Comparison of ENCODE assay signal across 1 cellular context in genomic region chr11:76700177-76701100, GRCh38.
TF ChIP-seq lines count a peak whose summit lies in the region.

No MANE protein-coding gene starts in this region.

TF ChIP-seq in K562, 482 proteins besides CTCF, POLR2A, EP300 and RAD21 (continued from another document and continues in another):
- TF ChIP-seq ZNF395 (CRISPR knock-in tag; IDR thresholded peaks at IDR 0.05) (peak; percentile 95), HMG20A (CRISPR knock-in tag; conservative IDR thresholded peaks at IDR 0.05) (no peak), DPF2 (IDR thresholded peaks at IDR 0.05) (peak; percentile 100), ZNF79 (CRISPR knock-in tag; IDR thresholded peaks at IDR 0.05; ENCODE audit: low read depth) (no peak), MTA1 (IDR thresholded peaks at IDR 0.05; ENCODE audit: borderline replicate concordance) (peak; percentile 90), MEIS2 (IDR thresholded peaks at IDR 0.05; ENCODE audit: partially characterized antibody) (peak; percentile 88), STAT5B (CRISPR knock-in tag; IDR thresholded peaks at IDR 0.05) (no peak), CBX5 (IDR thresholded peaks at IDR 0.05; ENCODE audit: borderline replicate concordance, low read depth) (no peak), SMARCA5 (IDR thresholded peaks at IDR 0.05) (peak; percentile 96), GABPB1 (CRISPR knock-in tag; IDR thresholded peaks at IDR 0.05) (no peak; the same call in 1 of the 2 replicates), SUPT5H (IDR thresholded peaks at IDR 0.05) (no peak), SMAD1 (IDR thresholded peaks at IDR 0.05; ENCODE audit: low read depth, low read length, partially characterized antibody) (peak; percentile 76), ETV5 (CRISPR knock-in tag; IDR thresholded peaks at IDR 0.05; ENCODE audit: low read depth) (peak; percentile 65; the same call in 1 of the 2 replicates), NFE2 (IDR thresholded peaks at IDR 0.05; ENCODE audit: low read depth) (peak; percentile 85), RCOR1 (IDR thresholded peaks at IDR 0.05; ENCODE audit: borderline replicate concordance in 1 of 2, low read depth in 2 of 2, low read length in 2 of 2) (peak; percentile 92 to 95), HDAC1 (IDR thresholded peaks at IDR 0.05) (peak in 1 of 2 experiments; percentile 97; a peak in 2 of 4 replicates), RBM25 (IDR thresholded peaks at IDR 0.05; ENCODE audit: low read depth, low read length, severe bottlenecking) (peak; percentile 73), BRD4 (IDR thresholded peaks at IDR 0.05) (peak; percentile 67; the same call in 1 of the 2 replicates), CHD2 (IDR thresholded peaks at IDR 0.05; ENCODE audit: low read depth, low read length) (no peak), GATA2 (CRISPR knock-in tag; IDR thresholded peaks at IDR 0.05) (peak; percentile 98), ZBTB17 (CRISPR knock-in tag; IDR thresholded peaks at IDR 0.05) (no peak), ZNF253 (CRISPR knock-in tag; conservative IDR thresholded peaks at IDR 0.05) (no peak), PHB (CRISPR knock-in tag; IDR thresholded peaks at IDR 0.05) (no peak), GTF3C2 (IDR thresholded peaks at IDR 0.05; ENCODE audit: borderline replicate concordance, extremely low read depth, insufficient read length) (no peak), ELF4 (CRISPR knock-in tag; IDR thresholded peaks at IDR 0.05) (peak; percentile 98), SAFB2 (IDR thresholded peaks at IDR 0.05; ENCODE audit: borderline replicate concordance, low read depth, low read length, severe bottlenecking) (no peak), SAP30 (IDR thresholded peaks at IDR 0.05; ENCODE audit: borderline replicate concordance, insufficient read depth, low read depth, low read length, poor library complexity, severe bottlenecking) (no peak), KDM5B (IDR thresholded peaks at IDR 0.05; ENCODE audit: insufficient replicate concordance, low read depth, low read length) (peak; percentile 57), ZSCAN29 (IDR thresholded peaks at IDR 0.05) (peak; percentile 14; the same call in 1 of the 2 replicates), RAD51 (IDR thresholded peaks at IDR 0.05; ENCODE audit: borderline replicate concordance, low read depth) (peak; percentile 48; the same call in 1 of the 2 replicates), CTBP1 (IDR thresholded peaks at IDR 0.05; ENCODE audit: borderline replicate concordance) (peak; percentile 93), ZNF23 (CRISPR knock-in tag; IDR thresholded peaks at IDR 0.05) (no peak), SIN3B (IDR thresholded peaks at IDR 0.05; ENCODE audit: low read depth) (no peak), NR4A1 (CRISPR knock-in tag; IDR thresholded peaks at IDR 0.05) (no peak), NR4A1 (tag; IDR thresholded peaks at IDR 0.05) (peak; percentile 25; the same call in 1 of the 2 replicates), NFIC (IDR thresholded peaks at IDR 0.05) (peak; percentile 99), ZNF140 (CRISPR knock-in tag; IDR thresholded peaks at IDR 0.05) (no peak), ZNF507 (tag; conservative IDR thresholded peaks at IDR 0.05) (no peak), WHSC1 (IDR thresholded peaks at IDR 0.05; ENCODE audit: low read length) (no peak), HDAC3 (IDR thresholded peaks at IDR 0.05; ENCODE audit: borderline replicate concordance, partially characterized antibody) (peak; percentile 90), IFI16 (CRISPR knock-in tag; IDR thresholded peaks at IDR 0.05) (no peak), ATF1 (CRISPR knock-in tag; IDR thresholded peaks at IDR 0.05) (no peak), ATF1 (tag; IDR thresholded peaks at IDR 0.05) (0 out of 2 replicates have a peak, but pooled peaks have one; percentile 43), FOXK2 (conservative IDR thresholded peaks at IDR 0.05 in 1 of 2, IDR thresholded peaks at IDR 0.05 in 1 of 2; ENCODE audit: low read depth in 2 of 2) (peak; percentile 40 to 75; a peak in 3 of 4 replicates)
- TF ChIP-seq, protein P1, sequence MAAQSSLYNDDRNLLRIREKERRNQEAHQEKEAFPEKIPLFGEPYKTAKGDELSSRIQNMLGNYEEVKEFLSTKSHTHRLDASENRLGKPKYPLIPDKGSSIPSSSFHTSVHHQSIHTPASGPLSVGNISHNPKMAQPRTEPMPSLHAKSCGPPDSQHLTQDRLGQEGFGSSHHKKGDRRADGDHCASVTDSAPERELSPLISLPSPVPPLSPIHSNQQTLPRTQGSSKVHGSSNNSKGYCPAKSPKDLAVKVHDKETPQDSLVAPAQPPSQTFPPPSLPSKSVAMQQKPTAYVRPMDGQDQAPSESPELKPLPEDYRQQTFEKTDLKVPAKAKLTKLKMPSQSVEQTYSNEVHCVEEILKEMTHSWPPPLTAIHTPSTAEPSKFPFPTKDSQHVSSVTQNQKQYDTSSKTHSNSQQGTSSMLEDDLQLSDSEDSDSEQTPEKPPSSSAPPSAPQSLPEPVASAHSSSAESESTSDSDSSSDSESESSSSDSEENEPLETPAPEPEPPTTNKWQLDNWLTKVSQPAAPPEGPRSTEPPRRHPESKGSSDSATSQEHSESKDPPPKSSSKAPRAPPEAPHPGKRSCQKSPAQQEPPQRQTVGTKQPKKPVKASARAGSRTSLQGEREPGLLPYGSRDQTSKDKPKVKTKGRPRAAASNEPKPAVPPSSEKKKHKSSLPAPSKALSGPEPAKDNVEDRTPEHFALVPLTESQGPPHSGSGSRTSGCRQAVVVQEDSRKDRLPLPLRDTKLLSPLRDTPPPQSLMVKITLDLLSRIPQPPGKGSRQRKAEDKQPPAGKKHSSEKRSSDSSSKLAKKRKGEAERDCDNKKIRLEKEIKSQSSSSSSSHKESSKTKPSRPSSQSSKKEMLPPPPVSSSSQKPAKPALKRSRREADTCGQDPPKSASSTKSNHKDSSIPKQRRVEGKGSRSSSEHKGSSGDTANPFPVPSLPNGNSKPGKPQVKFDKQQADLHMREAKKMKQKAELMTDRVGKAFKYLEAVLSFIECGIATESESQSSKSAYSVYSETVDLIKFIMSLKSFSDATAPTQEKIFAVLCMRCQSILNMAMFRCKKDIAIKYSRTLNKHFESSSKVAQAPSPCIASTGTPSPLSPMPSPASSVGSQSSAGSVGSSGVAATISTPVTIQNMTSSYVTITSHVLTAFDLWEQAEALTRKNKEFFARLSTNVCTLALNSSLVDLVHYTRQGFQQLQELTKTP (IDR thresholded peaks at IDR 0.05; ENCODE audit: low read depth in 1 of 2, partially characterized antibody in 2 of 2), result peak; percentile 60 to 94
- TF ChIP-seq, protein P2, sequence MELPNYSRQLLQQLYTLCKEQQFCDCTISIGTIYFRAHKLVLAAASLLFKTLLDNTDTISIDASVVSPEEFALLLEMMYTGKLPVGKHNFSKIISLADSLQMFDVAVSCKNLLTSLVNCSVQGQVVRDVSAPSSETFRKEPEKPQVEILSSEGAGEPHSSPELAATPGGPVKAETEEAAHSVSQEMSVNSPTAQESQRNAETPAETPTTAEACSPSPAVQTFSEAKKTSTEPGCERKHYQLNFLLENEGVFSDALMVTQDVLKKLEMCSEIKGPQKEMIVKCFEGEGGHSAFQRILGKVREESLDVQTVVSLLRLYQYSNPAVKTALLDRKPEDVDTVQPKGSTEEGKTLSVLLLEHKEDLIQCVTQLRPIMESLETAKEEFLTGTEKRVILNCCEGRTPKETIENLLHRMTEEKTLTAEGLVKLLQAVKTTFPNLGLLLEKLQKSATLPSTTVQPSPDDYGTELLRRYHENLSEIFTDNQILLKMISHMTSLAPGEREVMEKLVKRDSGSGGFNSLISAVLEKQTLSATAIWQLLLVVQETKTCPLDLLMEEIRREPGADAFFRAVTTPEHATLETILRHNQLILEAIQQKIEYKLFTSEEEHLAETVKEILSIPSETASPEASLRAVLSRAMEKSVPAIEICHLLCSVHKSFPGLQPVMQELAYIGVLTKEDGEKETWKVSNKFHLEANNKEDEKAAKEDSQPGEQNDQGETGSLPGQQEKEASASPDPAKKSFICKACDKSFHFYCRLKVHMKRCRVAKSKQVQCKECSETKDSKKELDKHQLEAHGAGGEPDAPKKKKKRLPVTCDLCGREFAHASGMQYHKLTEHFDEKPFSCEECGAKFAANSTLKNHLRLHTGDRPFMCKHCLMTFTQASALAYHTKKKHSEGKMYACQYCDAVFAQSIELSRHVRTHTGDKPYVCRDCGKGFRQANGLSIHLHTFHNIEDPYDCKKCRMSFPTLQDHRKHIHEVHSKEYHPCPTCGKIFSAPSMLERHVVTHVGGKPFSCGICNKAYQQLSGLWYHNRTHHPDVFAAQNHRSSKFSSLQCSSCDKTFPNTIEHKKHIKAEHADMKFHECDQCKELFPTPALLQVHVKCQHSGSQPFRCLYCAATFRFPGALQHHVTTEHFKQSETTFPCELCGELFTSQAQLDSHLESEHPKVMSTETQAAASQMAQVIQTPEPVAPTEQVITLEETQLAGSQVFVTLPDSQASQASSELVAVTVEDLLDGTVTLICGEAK (IDR thresholded peaks at IDR 0.05), result no peak; the same call in 1 of the 2 replicates
- TF ChIP-seq, protein P2 (CRISPR knock-in tag; IDR thresholded peaks at IDR 0.05), result no peak
- TF ChIP-seq, protein P3, sequence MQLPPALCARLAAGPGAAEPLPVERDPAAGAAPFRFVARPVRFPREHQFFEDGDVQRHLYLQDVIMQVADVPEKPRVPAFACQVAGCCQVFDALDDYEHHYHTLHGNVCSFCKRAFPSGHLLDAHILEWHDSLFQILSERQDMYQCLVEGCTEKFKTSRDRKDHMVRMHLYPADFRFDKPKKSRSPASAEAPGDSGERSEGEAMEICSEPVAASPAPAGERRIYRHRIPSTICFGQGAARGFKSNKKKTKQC (CRISPR knock-in tag; IDR thresholded peaks at IDR 0.05), result no peak
- TF ChIP-seq, protein P4, sequence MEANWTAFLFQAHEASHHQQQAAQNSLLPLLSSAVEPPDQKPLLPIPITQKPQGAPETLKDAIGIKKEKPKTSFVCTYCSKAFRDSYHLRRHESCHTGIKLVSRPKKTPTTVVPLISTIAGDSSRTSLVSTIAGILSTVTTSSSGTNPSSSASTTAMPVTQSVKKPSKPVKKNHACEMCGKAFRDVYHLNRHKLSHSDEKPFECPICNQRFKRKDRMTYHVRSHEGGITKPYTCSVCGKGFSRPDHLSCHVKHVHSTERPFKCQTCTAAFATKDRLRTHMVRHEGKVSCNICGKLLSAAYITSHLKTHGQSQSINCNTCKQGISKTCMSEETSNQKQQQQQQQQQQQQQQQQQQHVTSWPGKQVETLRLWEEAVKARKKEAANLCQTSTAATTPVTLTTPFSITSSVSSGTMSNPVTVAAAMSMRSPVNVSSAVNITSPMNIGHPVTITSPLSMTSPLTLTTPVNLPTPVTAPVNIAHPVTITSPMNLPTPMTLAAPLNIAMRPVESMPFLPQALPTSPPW (CRISPR knock-in tag; IDR thresholded peaks at IDR 0.05), result peak; percentile 80
- TF ChIP-seq, protein P5, sequence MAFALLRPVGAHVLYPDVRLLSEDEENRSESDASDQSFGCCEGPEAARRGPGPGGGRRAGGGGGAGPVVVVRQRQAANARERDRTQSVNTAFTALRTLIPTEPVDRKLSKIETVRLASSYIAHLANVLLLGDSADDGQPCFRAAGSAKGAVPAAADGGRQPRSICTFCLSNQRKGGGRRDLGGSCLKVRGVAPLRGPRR (CRISPR knock-in tag; IDR thresholded peaks at IDR 0.05), result 0 out of 2 replicates have a peak, but pooled peaks have one; percentile 6
